Comparison of ENCODE assay signal across 10 cellular contexts in the genomic region with DNA sequence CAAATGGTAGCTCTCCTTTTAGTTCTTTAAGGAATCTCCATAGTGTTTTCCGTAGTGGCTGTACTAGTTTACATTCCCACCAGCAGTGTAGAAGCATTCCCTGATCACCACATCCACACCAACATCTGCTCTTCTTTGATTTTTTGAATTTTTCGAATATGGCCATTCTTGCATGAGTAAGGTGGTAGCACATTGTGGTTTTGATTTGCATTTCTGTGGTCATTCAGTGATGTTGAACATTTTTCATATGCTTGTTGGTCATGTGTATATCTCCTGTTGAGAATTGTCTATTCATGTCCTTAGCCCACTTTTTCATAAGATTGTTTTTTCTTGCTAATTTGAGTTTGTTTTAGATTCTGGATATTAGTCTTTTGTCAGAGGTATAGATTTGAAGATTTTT.
A peak's percentile ranks its signal among the peaks of the same experiment; 100 is the strongest.
DNase-seq lines count a peak whose midpoint lies in the region; ATAC-seq, FAIRE-seq and TF ChIP-seq lines count a peak whose summit lies in the region.
"Had no signal": no experiment of that assay in that cellular context is flagged by ENCODE, and none has a peak within 500 bp of the region (broad histone marks: within the 10 kb centered on the region; RNA-seq: fewer than 3 reads in every experiment).

No MANE protein-coding gene starts in this region.

- no peaks in the 10 kb centered on the region for H3K27me3 ChIP-seq in small intestine (ENCODE audit: control insufficient read depth in 2 of 2, insufficient read depth in 2 of 2, low read length in 2 of 2)

- H3K9me3 ChIP-seq in small intestine (ENCODE audit: control insufficient read depth, low read depth): no peaks in the 10 kb centered on the region

- no peak overlapping the region for H3K27ac ChIP-seq in small intestine (ENCODE audit: low read depth in 1 of 2, low read length in 1 of 2)
- H3K27ac ChIP-seq: coronary artery had no signal

- H3K36me3 ChIP-seq in small intestine (ENCODE audit: control insufficient read depth in 2 of 2, insufficient read depth in 2 of 2, low read length in 2 of 2): no peaks in the 10 kb centered on the region

- DNase-seq in GM12864 (ENCODE audit: low read depth) (peak; percentile 29), epithelial cell of esophagus (ENCODE audit: low read depth) (peak; percentile 41), small intestine (no peak), LoVo (ENCODE audit: low spot score) (no peak), omental fat pad (ENCODE audit: low spot score) (no peak)
- DNase-seq in activated naive CD4-positive, alpha-beta T cell treated with anti-CD3 and anti-CD28 coated beads, Interleukin-2, amount 50 U/mL, for 16 hours: no peak
- DNase-seq: C1 segment of cervical spinal cord had no signal

- H3K4me3 ChIP-seq in GM12864 (ENCODE audit: low read depth, low read length): no peak overlapping the region
- no peak overlapping the region for H3K4me3 ChIP-seq in epithelial cell of esophagus (ENCODE audit: low read length)
- no peak overlapping the region for H3K4me3 ChIP-seq in small intestine (ENCODE audit: low read depth in 1 of 2, low read length in 2 of 2)
- H3K4me3 ChIP-seq: coronary artery had no signal

- TF ChIP-seq CTCF in GM12864 (IDR thresholded peaks at IDR 0.05; ENCODE audit: low read depth, low read length, missing control alignments): no peak
- no peak for TF ChIP-seq CTCF in epithelial cell of esophagus (IDR thresholded peaks at IDR 0.05; ENCODE audit: insufficient read depth, low read depth, low read length, missing control alignments)
- TF ChIP-seq CTCF in omental fat pad (IDR thresholded peaks at IDR 0.05): no peak

- no peak for FAIRE-seq in small intestine (lab: Jason Lieb, UNC)

- ATAC-seq in GM21515 (IDR thresholded peaks at IDR 0.05; ENCODE audit: unreplicated experiment) (peak; percentile 95), HG03139 (IDR thresholded peaks at IDR 0.05; ENCODE audit: unreplicated experiment) (peak; percentile 97), omental fat pad (ENCODE audit: low FRiP score) (no peak)

- WGBS in small intestine, 3 donors: 87 to 90% (median 89%) methylated on average over 2 of the region's 2 CpGs

- H3K4me1 ChIP-seq in small intestine (ENCODE audit: control insufficient read depth in 2 of 2, insufficient read depth in 1 of 2, low read depth in 1 of 2, low read length in 1 of 2): no peaks in the 10 kb centered on the region

Comparison
In these comparisons a context has a peak if more than half of its experiments do, and no peak if none do; other contexts are left out.
1. DNase-seq: peak in GM12864 (single experiment) and epithelial cell of esophagus (single experiment); none in small intestine (single experiment), activated naive CD4-positive, alpha-beta T cell treated with anti-CD3 and anti-CD28 coated beads, Interleukin-2, amount 50 U/mL, for 16 hours (single experiment), LoVo (single experiment) and omental fat pad (single experiment).